Comparison of ENCODE assay signal across 27 cellular contexts in genomic region chr17:82086941-82087906, GRCh38.
"Had no signal": no experiment of that assay in that cellular context is flagged by ENCODE, and none has a peak within 500 bp of the region (broad histone marks: within the 10 kb centered on the region; RNA-seq: fewer than 3 reads in every experiment).

No MANE protein-coding gene starts in this region.

- H3K4me1 Mint-ChIP-seq: activated CD4-positive, alpha-beta memory T cell treated with anti-CD3 and anti-CD28 coated beads, Interleukin-2, amount 10 ng/mL, durations not matched to agents 7 days and 5 days; activated CD4-positive, alpha-beta T cell treated with anti-CD3 and anti-CD28 coated beads, Interleukin-2, amount 10 ng/mL, durations not matched to agents 7 days and 5 days; activated naive CD4-positive, alpha-beta T cell treated with anti-CD3 and anti-CD28 coated beads, Interleukin-2, amount 50 U/mL, for 24 hours; activated naive CD8-positive, alpha-beta T cell treated with anti-CD3 and anti-CD28 coated beads, Interleukin-2, amount 50 U/mL, for 24 hours; activated T-helper 17 cell treated with anti-CD3 and anti-CD28 coated beads, Interleukin-2, amount 50 U/mL, for 72 hours; central memory CD8-positive, alpha-beta T cell; WTC11 had no signal

- DNase-seq: activated CD4-positive, alpha-beta memory T cell treated with anti-CD3 and anti-CD28 coated beads, Interleukin-2, amount 10 ng/mL, durations not matched to agents 7 days and 5 days; activated CD4-positive, alpha-beta T cell treated with anti-CD3 and anti-CD28 coated beads for 1 hour; activated CD4-positive, alpha-beta T cell treated with anti-CD3 and anti-CD28 coated beads, Interleukin-2, amount 10 ng/mL, durations not matched to agents 7 days and 5 days; activated CD8-positive, alpha-beta memory T cell treated with anti-CD3 and anti-CD28 coated beads, Interleukin-2, amount 50 U/mL, for 48 hours; activated naive CD8-positive, alpha-beta T cell treated with anti-CD3 and anti-CD28 coated beads, Interleukin-2, amount 50 U/mL, for 24 hours; activated T-cell treated with anti-CD3 and anti-CD28 coated beads, Interleukin-2, amount 50 U/mL, for 4 hours; effector CD8-positive, alpha-beta T cell; esophagus squamous epithelium; foreskin melanocyte; kidney glomerular epithelial cell; retina; stimulated activated CD4-positive, alpha-beta T cell treated with anti-CD3 and anti-CD28 coated beads, Interleukin-2, amount 100 ng/mL, for 48 hours; stimulated activated naive CD8-positive, alpha-beta T cell treated with anti-CD3 and anti-CD28 coated beads, Interleukin-15, Interleukin-2, amounts not matched to agents 100 U/mL and 50 U/mL, for 24 hours; testis; transverse colon had no signal

- H3K27me3 Mint-ChIP-seq: activated CD4-positive, alpha-beta memory T cell treated with anti-CD3 and anti-CD28 coated beads, Interleukin-2, amount 10 ng/mL, durations not matched to agents 7 days and 5 days; activated CD4-positive, alpha-beta T cell treated with anti-CD3 and anti-CD28 coated beads, Interleukin-2, amount 10 ng/mL, durations not matched to agents 7 days and 5 days; activated naive CD4-positive, alpha-beta T cell treated with anti-CD3 and anti-CD28 coated beads, Interleukin-2, amount 50 U/mL, for 24 hours; activated naive CD8-positive, alpha-beta T cell treated with anti-CD3 and anti-CD28 coated beads, Interleukin-2, amount 50 U/mL, for 24 hours; activated T-helper 17 cell treated with anti-CD3 and anti-CD28 coated beads, Interleukin-2, amount 50 U/mL, for 72 hours; central memory CD8-positive, alpha-beta T cell; natural killer cell treated with Interleukin-12 subunit alpha and Interleukin-12 subunit beta and Interleukin-15 and Interleukin-18, amount 100 ng/mL, for 72 hours; progenitor cell of endocrine pancreas had no signal

- H3K27me3 ChIP-seq: breast epithelium, esophagus squamous epithelium, heart right ventricle, left lung, testis, transverse colon had no signal

- H3K27ac Mint-ChIP-seq: activated CD4-positive, alpha-beta memory T cell treated with anti-CD3 and anti-CD28 coated beads, Interleukin-2, amount 10 ng/mL, durations not matched to agents 7 days and 5 days; activated CD4-positive, alpha-beta T cell treated with anti-CD3 and anti-CD28 coated beads, Interleukin-2, amount 10 ng/mL, durations not matched to agents 7 days and 5 days; activated naive CD4-positive, alpha-beta T cell treated with anti-CD3 and anti-CD28 coated beads, Interleukin-2, amount 50 U/mL, for 24 hours; activated naive CD8-positive, alpha-beta T cell treated with anti-CD3 and anti-CD28 coated beads, Interleukin-2, amount 50 U/mL, for 24 hours; activated T-helper 17 cell treated with anti-CD3 and anti-CD28 coated beads, Interleukin-2, amount 50 U/mL, for 72 hours; natural killer cell treated with Interleukin-12 subunit alpha and Interleukin-12 subunit beta and Interleukin-15 and Interleukin-18, amount 100 ng/mL, for 72 hours; progenitor cell of endocrine pancreas; WTC11 had no signal

- H3K36me3 Mint-ChIP-seq: activated naive CD4-positive, alpha-beta T cell treated with anti-CD3 and anti-CD28 coated beads, Interleukin-2, amount 50 U/mL, for 24 hours; natural killer cell treated with Interleukin-12 subunit alpha and Interleukin-12 subunit beta and Interleukin-15 and Interleukin-18, amount 100 ng/mL, for 72 hours had no signal

- H3K4me1 ChIP-seq: breast epithelium, esophagus squamous epithelium, heart right ventricle, left lung, testis, transverse colon had no signal

- ATAC-seq: activated naive CD8-positive, alpha-beta T cell treated with anti-CD3 and anti-CD28 coated beads, Interleukin-2, amount 50 U/mL, for 24 hours; activated T-cell treated with anti-CD3 and anti-CD28 coated beads, Interleukin-2, amount 50 U/mL, for 4 hours; activated T-helper 17 cell treated with anti-CD3 and anti-CD28 coated beads, Interleukin-2, amount 50 U/mL, for 72 hours; heart right ventricle; left lung; natural killer cell treated with Interleukin-12 subunit alpha and Interleukin-12 subunit beta and Interleukin-15 and Interleukin-18, amount 100 ng/mL, for 72 hours; stimulated activated naive CD8-positive, alpha-beta T cell treated with anti-CD3 and anti-CD28 coated beads, Interleukin-15, Interleukin-2, amounts not matched to agents 100 U/mL and 50 U/mL, for 24 hours; WTC11 had no signal

- H3K9me3 Mint-ChIP-seq: activated CD4-positive, alpha-beta memory T cell treated with anti-CD3 and anti-CD28 coated beads, Interleukin-2, amount 10 ng/mL, durations not matched to agents 7 days and 5 days; activated CD4-positive, alpha-beta T cell treated with anti-CD3 and anti-CD28 coated beads, Interleukin-2, amount 10 ng/mL, durations not matched to agents 7 days and 5 days; activated naive CD4-positive, alpha-beta T cell treated with anti-CD3 and anti-CD28 coated beads, Interleukin-2, amount 50 U/mL, for 24 hours; activated naive CD8-positive, alpha-beta T cell treated with anti-CD3 and anti-CD28 coated beads, Interleukin-2, amount 50 U/mL, for 24 hours; activated T-cell treated with anti-CD3 and anti-CD28 coated beads, Interleukin-2, amount 50 U/mL, for 4 hours; activated T-helper 17 cell treated with anti-CD3 and anti-CD28 coated beads, Interleukin-2, amount 50 U/mL, for 72 hours; central memory CD8-positive, alpha-beta T cell; natural killer cell treated with Interleukin-12 subunit alpha and Interleukin-12 subunit beta and Interleukin-15 and Interleukin-18, amount 100 ng/mL, for 72 hours; WTC11 had no signal

- H3K4me3 ChIP-seq: breast epithelium, esophagus squamous epithelium, heart right ventricle, left lung, mucosa of descending colon, smooth muscle cell, testis, transverse colon had no signal

- H3K4me3 Mint-ChIP-seq: activated CD4-positive, alpha-beta memory T cell treated with anti-CD3 and anti-CD28 coated beads, Interleukin-2, amount 10 ng/mL, durations not matched to agents 7 days and 5 days; activated CD4-positive, alpha-beta T cell treated with anti-CD3 and anti-CD28 coated beads, Interleukin-2, amount 10 ng/mL, durations not matched to agents 7 days and 5 days; activated naive CD4-positive, alpha-beta T cell treated with anti-CD3 and anti-CD28 coated beads, Interleukin-2, amount 50 U/mL, for 24 hours; activated naive CD8-positive, alpha-beta T cell treated with anti-CD3 and anti-CD28 coated beads, Interleukin-2, amount 50 U/mL, for 24 hours; activated T-cell treated with anti-CD3 and anti-CD28 coated beads, Interleukin-2, amount 50 U/mL, for 4 hours; activated T-helper 17 cell treated with anti-CD3 and anti-CD28 coated beads, Interleukin-2, amount 50 U/mL, for 72 hours; central memory CD8-positive, alpha-beta T cell; natural killer cell treated with Interleukin-12 subunit alpha and Interleukin-12 subunit beta and Interleukin-15 and Interleukin-18, amount 100 ng/mL, for 72 hours; WTC11 had no signal

- H3K9me3 ChIP-seq: breast epithelium, esophagus squamous epithelium, heart right ventricle, left lung, mucosa of descending colon, testis, transverse colon had no signal

- H3K4me2 ChIP-seq: smooth muscle cell had no signal

- H3K27ac ChIP-seq: breast epithelium, epithelial cell of prostate, esophagus squamous epithelium, heart right ventricle, left lung, testis, transverse colon had no signal
